In genomic region chr12:12240671-12241345, GRCh38 we compare ENCODE assay signal across 1 cellular context.
TF ChIP-seq lines count a peak whose summit lies in the region.

No MANE protein-coding gene starts in this region.

TF ChIP-seq in GM12878, 131 proteins besides CTCF, POLR2A, EP300 and RAD21 (continued from another document):
- TF ChIP-seq KLF5 (IDR thresholded peaks at IDR 0.05; ENCODE audit: partially characterized antibody) (no peak), ZBTB4 (CRISPR knock-in tag; IDR thresholded peaks at IDR 0.05) (no peak), SP1 (IDR thresholded peaks at IDR 0.05; ENCODE audit: low read depth, low read length) (no peak)
